In genomic region chr10:11446895-11447294, GRCh38 we compare ENCODE assay signal across 1 cellular context.
TF ChIP-seq lines count a peak whose summit lies in the region.

No MANE protein-coding gene starts in this region.

TF ChIP-seq in WTC11, 78 proteins besides CTCF, POLR2A, EP300 and RAD21 (continued from another document):
- TF ChIP-seq ZNF281 (CRISPR knock-in tag; IDR thresholded peaks at IDR 0.05) = no peak
- TF ChIP-seq, protein P1, sequence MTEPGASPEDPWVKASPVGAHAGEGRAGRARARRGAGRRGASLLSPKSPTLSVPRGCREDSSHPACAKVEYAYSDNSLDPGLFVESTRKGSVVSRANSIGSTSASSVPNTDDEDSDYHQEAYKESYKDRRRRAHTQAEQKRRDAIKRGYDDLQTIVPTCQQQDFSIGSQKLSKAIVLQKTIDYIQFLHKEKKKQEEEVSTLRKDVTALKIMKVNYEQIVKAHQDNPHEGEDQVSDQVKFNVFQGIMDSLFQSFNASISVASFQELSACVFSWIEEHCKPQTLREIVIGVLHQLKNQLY (CRISPR knock-in tag; IDR thresholded peaks at IDR 0.05) = no peak
- TF ChIP-seq, protein P2, sequence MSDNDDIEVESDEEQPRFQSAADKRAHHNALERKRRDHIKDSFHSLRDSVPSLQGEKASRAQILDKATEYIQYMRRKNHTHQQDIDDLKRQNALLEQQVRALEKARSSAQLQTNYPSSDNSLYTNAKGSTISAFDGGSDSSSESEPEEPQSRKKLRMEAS (CRISPR knock-in tag; IDR thresholded peaks at IDR 0.05) = no peak
- TF ChIP-seq, protein P3, sequence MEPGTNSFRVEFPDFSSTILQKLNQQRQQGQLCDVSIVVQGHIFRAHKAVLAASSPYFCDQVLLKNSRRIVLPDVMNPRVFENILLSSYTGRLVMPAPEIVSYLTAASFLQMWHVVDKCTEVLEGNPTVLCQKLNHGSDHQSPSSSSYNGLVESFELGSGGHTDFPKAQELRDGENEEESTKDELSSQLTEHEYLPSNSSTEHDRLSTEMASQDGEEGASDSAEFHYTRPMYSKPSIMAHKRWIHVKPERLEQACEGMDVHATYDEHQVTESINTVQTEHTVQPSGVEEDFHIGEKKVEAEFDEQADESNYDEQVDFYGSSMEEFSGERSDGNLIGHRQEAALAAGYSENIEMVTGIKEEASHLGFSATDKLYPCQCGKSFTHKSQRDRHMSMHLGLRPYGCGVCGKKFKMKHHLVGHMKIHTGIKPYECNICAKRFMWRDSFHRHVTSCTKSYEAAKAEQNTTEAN (CRISPR knock-in tag; IDR thresholded peaks at IDR 0.05) = no peak
